ENCODE assay signal across 15 cellular contexts in genomic region chr16:88855176-88855575, GRCh38. TPM values are rescaled to one million over a fixed set of nuclear protein-coding genes. Genes with fewer than 3 reads are reported as not detected.
DNase-seq lines count a peak whose midpoint lies in the region; ATAC-seq, FAIRE-seq and TF ChIP-seq lines count a peak whose summit lies in the region.
"Had no signal": no experiment of that assay in that cellular context is flagged by ENCODE, and none has a peak within 500 bp of the region (broad histone marks: within the 10 kb centered on the region; RNA-seq: fewer than 3 reads in every experiment).

No MANE protein-coding gene starts in this region.

- H3K27me3 ChIP-seq in spleen (replicated peaks in 1 of 7) (no peaks in the 10 kb centered on the region), heart left ventricle (no peaks in the 10 kb centered on the region)
- H3K27me3 ChIP-seq: dorsolateral prefrontal cortex, foreskin keratinocyte had no signal

- H4K20me1 ChIP-seq in OCI-LY7 (ENCODE audit: insufficient read depth, low read length): 0 out of 2 replicates have a peak, but pooled peaks cover 4% of the 10 kb centered on the region

- no peak for DNase-seq in activated CD4-positive, alpha-beta T cell treated with anti-CD3 and anti-CD28 coated beads, Interleukin-2, amount 10 ng/mL, durations not matched to agents 7 days and 5 days
- DNase-seq in activated CD4-positive, alpha-beta T cell treated with anti-CD3 and anti-CD28 coated beads for 1 hour: no peak
- DNase-seq in OCI-LY7 (ENCODE audit: low spot score) (no peak), spleen (no peak), putamen (ENCODE audit: low spot score) (no peak), heart left ventricle (no peak), urothelium cell line (ENCODE audit: low spot score) (no peak)
- DNase-seq: activated gamma-delta T cell, dorsolateral prefrontal cortex, foreskin keratinocyte, islet precursor cell, NCI-H2171 treated with DMSO at 0.1 percent for 48 hours had no signal

- H3K27ac Mint-ChIP-seq in activated CD4-positive, alpha-beta T cell treated with anti-CD3 and anti-CD28 coated beads, Interleukin-2, amount 10 ng/mL, durations not matched to agents 7 days and 5 days: peak overlapping the region; percentile 57
- H3K27ac Mint-ChIP-seq in dendritic cell treated with granulocyte-macrophage colony-stimulating factor and Interleukin-4, amounts not matched to agents 40 ng/mL and 50 ng/mL, for 4 days: peak overlapping the region; percentile 69

- H3K27me3 Mint-ChIP-seq in activated CD4-positive, alpha-beta T cell treated with anti-CD3 and anti-CD28 coated beads, Interleukin-2, amount 10 ng/mL, durations not matched to agents 7 days and 5 days: no peaks in the 10 kb centered on the region
- H3K27me3 Mint-ChIP-seq in dendritic cell treated with granulocyte-macrophage colony-stimulating factor and Interleukin-4, amounts not matched to agents 40 ng/mL and 50 ng/mL, for 4 days: no peaks in the 10 kb centered on the region

- no peaks in the 10 kb centered on the region for H3K9me3 Mint-ChIP-seq in activated CD4-positive, alpha-beta T cell treated with anti-CD3 and anti-CD28 coated beads, Interleukin-2, amount 10 ng/mL, durations not matched to agents 7 days and 5 days
- H3K9me3 Mint-ChIP-seq in dendritic cell treated with granulocyte-macrophage colony-stimulating factor and Interleukin-4, amounts not matched to agents 40 ng/mL and 50 ng/mL, for 4 days: no peaks in the 10 kb centered on the region

- H3K79me2 ChIP-seq in OCI-LY7 (ENCODE audit: insufficient read depth, low read depth, low read length): no peaks in the 10 kb centered on the region; the same call in 1 of the 2 replicates

- H3K9me2 ChIP-seq in OCI-LY7 (ENCODE audit: insufficient read depth, low read length): no peaks in the 10 kb centered on the region

- no peak overlapping the region for H3K27ac ChIP-seq in OCI-LY7 (ENCODE audit: low read depth, low read length, poor library complexity, severe bottlenecking)
- H3K27ac ChIP-seq in spleen: peak overlapping the region in 7 of 8 donors; percentile 33 to 94 (median 88)
- H3K27ac ChIP-seq in heart left ventricle: peak overlapping the region in 1 of 12 donors; percentile 75
- H3K27ac ChIP-seq: foreskin keratinocyte had no signal

- no peak for TF ChIP-seq CTCF in OCI-LY7 (conservative IDR thresholded peaks at IDR 0.05; ENCODE audit: low read length)
- TF ChIP-seq CTCF in spleen (IDR thresholded peaks at IDR 0.05 in 8 of 11, conservative IDR thresholded peaks at IDR 0.05 in 3 of 11): no peak
- no peak for TF ChIP-seq CTCF in heart left ventricle (IDR thresholded peaks at IDR 0.05)

- intact Hi-C loops in OCI-LY7 (cut with micrococcal nuclease; ENCODE audit: unreplicated experiment): loop anchor here (5.0 kb wide), 1 partner anchor 112 kb away; no protein-coding TSS in a partner anchor
- intact Hi-C loops in dendritic cell treated with granulocyte-macrophage colony-stimulating factor and Interleukin-4, amounts not matched to agents 40 ng/mL and 50 ng/mL, for 4 days (cut with micrococcal nuclease): no loop called here
- intact Hi-C loops in spleen (cut with DNase I; ENCODE audit: low total_unique reads): loop anchor here (5.0 kb wide), 1 partner anchor 43 kb away; the partner anchor contains the start of gene APRT
- intact Hi-C loops in heart left ventricle (cut with DNase I): loop anchor here in 3 of 10 donors (5.0 to 10.0 kb wide), 3 partner anchors 43 to 362 kb away; partner anchors contain the start of genes ZNF778 (in 2 of the 3) and APRT (in 1 of the 3)

- H3K4me3 ChIP-seq in OCI-LY7 (ENCODE audit: low read depth, low read length, poor library complexity, severe bottlenecking): no peak overlapping the region
- peak overlapping the region in 1 of 8 donors; percentile 93 for H3K4me3 ChIP-seq in spleen
- H3K4me3 ChIP-seq in heart left ventricle: peak overlapping the region in 1 of 12 donors; percentile 73

- CTCF ChIA-PET in activated CD4-positive, alpha-beta T cell treated with anti-CD3 and anti-CD28 coated beads, Interleukin-2, amount 10 ng/mL, durations not matched to agents 7 days and 5 days (lab: Charles Lee): interaction anchor here (0.8 to 1.4 kb wide), 2 partner anchors 71 to 118 kb away, joined by 3 to 4 read pairs; partner anchors contain the start of gene PIEZO1
- CTCF ChIA-PET in OCI-LY7 (lab: Charles Lee; ENCODE audit: unreplicated experiment): no interaction called here

- BruUV-seq in OCI-LY7 (replicated peaks; lab: Mats Ljungman, UMichigan): TSS peak; percentile 53

- no peak for ATAC-seq in heart left ventricle
- ATAC-seq: foreskin keratinocyte had no signal

- H2AFZ ChIP-seq in OCI-LY7 (ENCODE audit: low read length): no peak overlapping the region

- FAIRE-seq in urothelium cell line (lab: Jason Lieb, UNC): no peak
- FAIRE-seq: GM18507 had no signal

- POLR2A ChIA-PET in activated CD4-positive, alpha-beta T cell treated with anti-CD3 and anti-CD28 coated beads, Interleukin-2, amount 10 ng/mL, durations not matched to agents 7 days and 5 days (lab: Charles Lee): no interaction called here
- POLR2A ChIA-PET in OCI-LY7 (lab: Charles Lee): no interaction called here

- peaks cover 10% of the 10 kb centered on the region for H3K36me3 Mint-ChIP-seq in activated CD4-positive, alpha-beta T cell treated with anti-CD3 and anti-CD28 coated beads, Interleukin-2, amount 10 ng/mL, durations not matched to agents 7 days and 5 days (ENCODE audit: low read depth)
- peaks cover 57% of the 10 kb centered on the region for H3K36me3 Mint-ChIP-seq in dendritic cell treated with granulocyte-macrophage colony-stimulating factor and Interleukin-4, amounts not matched to agents 40 ng/mL and 50 ng/mL, for 4 days (ENCODE audit: low read depth)

- H3K4me1 Mint-ChIP-seq in activated CD4-positive, alpha-beta T cell treated with anti-CD3 and anti-CD28 coated beads, Interleukin-2, amount 10 ng/mL, durations not matched to agents 7 days and 5 days: peaks cover 32% of the 10 kb centered on the region
- peaks cover 70% of the 10 kb centered on the region for H3K4me1 Mint-ChIP-seq in dendritic cell treated with granulocyte-macrophage colony-stimulating factor and Interleukin-4, amounts not matched to agents 40 ng/mL and 50 ng/mL, for 4 days (ENCODE audit: low read depth)

- peak overlapping the region; percentile 39 for H3K4me2 ChIP-seq in OCI-LY7 (ENCODE audit: low read length)

- peak overlapping the region; percentile 60 for H3K4me3 Mint-ChIP-seq in activated CD4-positive, alpha-beta T cell treated with anti-CD3 and anti-CD28 coated beads, Interleukin-2, amount 10 ng/mL, durations not matched to agents 7 days and 5 days
- peak overlapping the region; percentile 72 for H3K4me3 Mint-ChIP-seq in dendritic cell treated with granulocyte-macrophage colony-stimulating factor and Interleukin-4, amounts not matched to agents 40 ng/mL and 50 ng/mL, for 4 days

- TF ChIP-seq POLR2A in spleen (IDR thresholded peaks at IDR 0.05): no peak
- TF ChIP-seq POLR2A in heart left ventricle (IDR thresholded peaks at IDR 0.05): no peak

- peaks cover 25% of the 10 kb centered on the region for H3K4me1 ChIP-seq in OCI-LY7 (ENCODE audit: insufficient read depth, low read length, poor library complexity, severe bottlenecking)
- H3K4me1 ChIP-seq in spleen: peaks cover 29 to 72% (median 61%) of the 10 kb centered on the region in 6 donors
- H3K4me1 ChIP-seq in heart left ventricle: peaks cover 0 to 52% (median 21%) of the 10 kb centered on the region in 12 donors
- H3K4me1 ChIP-seq: foreskin keratinocyte had no signal

- H3K9me3 ChIP-seq in OCI-LY7 (ENCODE audit: low read length): no peaks in the 10 kb centered on the region
- no peaks in the 10 kb centered on the region for H3K9me3 ChIP-seq in spleen
- H3K9me3 ChIP-seq in heart left ventricle: no peaks in the 10 kb centered on the region

- 69 to 85% (median 72%) methylated on average over 8 of the region's 8 CpGs for WGBS in spleen, 5 donors
- 88 to 92% (median 91%) methylated on average over 8 of the region's 8 CpGs for WGBS in heart left ventricle, 4 donors

- H3K36me3 ChIP-seq in OCI-LY7 (ENCODE audit: insufficient read depth, low read length): peaks cover 14% of the 10 kb centered on the region; the same call in 1 of the 2 replicates
- peaks cover 0 to 49% (median 19%) of the 10 kb centered on the region in 6 donors for H3K36me3 ChIP-seq in spleen
- peaks cover 0 to 27% (median 16%) of the 10 kb centered on the region in 9 donors for H3K36me3 ChIP-seq in heart left ventricle

RNA-seq across cellular contexts. Expression of gene GALNS, which starts 1.6 kb away (rescaled TPM):
- total RNA-seq in activated CD4-positive, alpha-beta T cell treated with anti-CD3 and anti-CD28 coated beads, Interleukin-2, amount 10 ng/mL, durations not matched to agents 7 days and 5 days: 10 to 100 TPM; 29.4 to 35.7 TPM
- total RNA-seq in OCI-LY7 (2014; rRNA removed; shearing (Covaris generic)): 17.2 and 18.5 TPM in 2 replicates
- total RNA-seq in OCI-LY7 (2022) (44.7 and 49.0 TPM in 2 replicates), spleen (10 to 100 TPM; 37.6 to 71.6 (median 53.4) TPM), heart left ventricle (10 to 100 TPM; 10.7 to 22.7 (median 13.3) TPM)
- polyA plus RNA-seq in spleen (10 to 100 TPM in 2 of 3 donors, 1 to 10 TPM in 1; 9.7 to 19.5 (median 11.1) TPM), heart left ventricle (10 to 100 TPM; 14.1 to 16.4 TPM)

RNA-seq across cellular contexts. Expression of gene TRAPPC2L, which starts 1.8 kb away (rescaled TPM):
- 10 to 100 TPM; 47.7 to 55.7 TPM for total RNA-seq in activated CD4-positive, alpha-beta T cell treated with anti-CD3 and anti-CD28 coated beads, Interleukin-2, amount 10 ng/mL, durations not matched to agents 7 days and 5 days
- total RNA-seq in OCI-LY7 (2014; rRNA removed; shearing (Covaris generic)): 27.3 and 27.6 TPM in 2 replicates
- total RNA-seq in OCI-LY7 (2022) (34.2 and 44.9 TPM in 2 replicates), spleen (10 to 100 TPM; 28.9 to 44.1 (median 38.6) TPM), heart left ventricle (10 to 100 TPM; 20.3 to 65.7 (median 44.2) TPM)
- polyA plus RNA-seq in spleen (10 to 100 TPM; 55.0 to 87.5 (median 74.2) TPM), heart left ventricle (10 to 100 TPM; 30.3 to 51.3 TPM)

RNA-seq across cellular contexts. Expression of gene PABPN1L, which starts 11.3 kb away (rescaled TPM):
- not detected for total RNA-seq in activated CD4-positive, alpha-beta T cell treated with anti-CD3 and anti-CD28 coated beads, Interleukin-2, amount 10 ng/mL, durations not matched to agents 7 days and 5 days
- total RNA-seq in OCI-LY7 (2014; rRNA removed; shearing (Covaris generic)): not detected in 2 replicates
- total RNA-seq in OCI-LY7 (2022): 0.38 TPM in 1 of 2 replicates, not detected in the other
- total RNA-seq in spleen: 1 to 10 TPM in 1 of 7 donors, under 1 TPM in 2, not detected in 4; 0.72 to 1.3 (median 0.85) TPM
- polyA plus RNA-seq in spleen: under 1 TPM; 0.26 to 0.67 (median 0.29) TPM
- not detected for total RNA-seq in heart left ventricle
- not detected for polyA plus RNA-seq in heart left ventricle
- total RNA-seq: foreskin keratinocyte, urinary bladder had no signal
- polyA plus RNA-seq: foreskin keratinocyte, urinary bladder had no signal

RNA-seq across cellular contexts. Expression of gene APRT, which starts 43.4 kb away (rescaled TPM):
- total RNA-seq in activated CD4-positive, alpha-beta T cell treated with anti-CD3 and anti-CD28 coated beads, Interleukin-2, amount 10 ng/mL, durations not matched to agents 7 days and 5 days: 100 to 1,000 TPM in 1 of 2 experiments, 10 to 100 TPM in 1; 86.2 to 112 TPM
- 168 and 216 TPM in 2 replicates for total RNA-seq in OCI-LY7 (2014; rRNA removed; shearing (Covaris generic))
- total RNA-seq in OCI-LY7 (2022) (118 and 151 TPM in 2 replicates), spleen (100 to 1,000 TPM in 3 of 7 donors, 10 to 100 TPM in 4; 84.1 to 112 (median 96.8) TPM), heart left ventricle (10 to 100 TPM; 26.6 to 75.8 (median 44.2) TPM)
- polyA plus RNA-seq in spleen (100 to 1,000 TPM; 187 to 259 (median 225) TPM), heart left ventricle (100 to 1,000 TPM in 1 of 2 donors, 10 to 100 TPM in 1; 62.6 to 129 TPM)

RNA-seq across cellular contexts. Expression of gene CDT1, which starts 51.6 kb away (rescaled TPM):
- total RNA-seq in activated CD4-positive, alpha-beta T cell treated with anti-CD3 and anti-CD28 coated beads, Interleukin-2, amount 10 ng/mL, durations not matched to agents 7 days and 5 days: 100 to 1,000 TPM; 113 to 119 TPM
- total RNA-seq in OCI-LY7 (2014; rRNA removed; shearing (Covaris generic)): 82.7 and 90.2 TPM in 2 replicates
- total RNA-seq in OCI-LY7 (2022): 108 and 150 TPM in 2 replicates
- total RNA-seq in spleen: 10 to 100 TPM in 2 of 7 donors, 1 to 10 TPM in 5; 1.5 to 17.2 (median 5.3) TPM
- 1 to 10 TPM in 2 of 3 donors, under 1 TPM in 1; 1.00 to 3.9 (median 2.5) TPM for polyA plus RNA-seq in spleen
- total RNA-seq in heart left ventricle: 1 to 10 TPM in 4 of 9 donors, under 1 TPM in 5; 0.23 to 6.1 (median 0.70) TPM
- polyA plus RNA-seq in heart left ventricle: under 1 TPM; 0.19 to 0.40 TPM
